ENCODE assay signal across 8 cellular contexts in genomic region chr17:65558683-65559311, GRCh38. TPM values are rescaled to one million over a fixed set of nuclear protein-coding genes. Genes with fewer than 3 reads are reported as not detected.
DNase-seq lines count a peak whose midpoint lies in the region; ATAC-seq and TF ChIP-seq lines count a peak whose summit lies in the region.

No MANE protein-coding gene starts in this region.

- H2AFZ ChIP-seq in Karpas-422 (ENCODE audit: low read length): no peak overlapping the region

- no peak overlapping the region for H3K4me2 ChIP-seq in Karpas-422 (ENCODE audit: low read depth, low read length, poor library complexity, severe bottlenecking)

- H3K4me1 ChIP-seq in A673 (ENCODE audit: insufficient read depth, low read length, poor library complexity, severe bottlenecking): peaks cover 18% of the 10 kb centered on the region
- H3K4me1 ChIP-seq in HEK293 (ENCODE audit: control insufficient read depth, insufficient read depth, low read length): peaks cover 20% of the 10 kb centered on the region
- peaks cover 4% of the 10 kb centered on the region; the same call in 1 of the 2 replicates for H3K4me1 ChIP-seq in Karpas-422 (ENCODE audit: low read length)
- peaks cover 0 to 12% (median 8%) of the 10 kb centered on the region in 3 donors for H3K4me1 ChIP-seq in gastroesophageal sphincter

- 8 to 16% methylated on average over 9 to 12 of the region's 22 CpGs for WGBS in gastroesophageal sphincter (ENCODE audit: low coverage in 1 of 2), 2 donors

- H3K79me2 ChIP-seq in Karpas-422 (ENCODE audit: low read length): no peaks in the 10 kb centered on the region

- H3K9me3 ChIP-seq in A673 (ENCODE audit: low read depth, low read length, poor library complexity, severe bottlenecking): no peaks in the 10 kb centered on the region
- no peaks in the 10 kb centered on the region for H3K9me3 ChIP-seq in HEK293 (ENCODE audit: control insufficient read depth, insufficient read depth, low read depth, low read length)
- no peaks in the 10 kb centered on the region for H3K9me3 ChIP-seq in Karpas-422 (ENCODE audit: low read length)
- H3K9me3 ChIP-seq in gastroesophageal sphincter: no peaks in the 10 kb centered on the region

- H3K27ac ChIP-seq in A673 (ENCODE audit: low read depth, low read length, poor library complexity, severe bottlenecking) (no peak overlapping the region), HEK293 (ENCODE audit: extremely low read depth, low read depth, low read length) (no peak overlapping the region), Karpas-422 (ENCODE audit: low read length) (no peak overlapping the region), gastroesophageal sphincter (peak overlapping the region in 1 of 4 donors; percentile 93)

- BruUV-seq in A673 (replicated peaks; lab: Mats Ljungman, UMichigan): no TSS peak

- H3K27me3 ChIP-seq in A673 (replicated peaks; ENCODE audit: insufficient read depth, low read depth, low read length, poor library complexity): no peaks in the 10 kb centered on the region
- H3K27me3 ChIP-seq in Karpas-422 (ENCODE audit: low read length): no peaks in the 10 kb centered on the region
- H3K27me3 ChIP-seq in gastroesophageal sphincter: no peaks in the 10 kb centered on the region

- H3K4me1 Mint-ChIP-seq in natural killer cell: peaks cover 14 to 16% of the 10 kb centered on the region in 2 donors

- ATAC-seq in natural killer cell (no peak), GM19324 (IDR thresholded peaks at IDR 0.05; ENCODE audit: low FRiP score, unreplicated experiment) (no peak), gastroesophageal sphincter (no peak)

- DNase-seq in A673 (ENCODE audit: low spot score) (peak; percentile 14), cardiac fibroblast (ENCODE audit: low read depth in 2 of 2) (no peak), natural killer cell (no peak), Karpas-422 (no peak), NCI-H1694 (lab: John Stamatoyannopoulos, UW) (no peak)

- H3K36me3 ChIP-seq in A673 (ENCODE audit: insufficient read depth, low read length, poor library complexity, severe bottlenecking) (no peaks in the 10 kb centered on the region), HEK293 (ENCODE audit: control insufficient read depth in 2 of 2, insufficient read depth in 1 of 2, low read length in 2 of 2) (peaks cover 0 to 18% of the 10 kb centered on the region in 2 experiments; a peak in 1 of 3 replicates), Karpas-422 (ENCODE audit: insufficient read depth, low read length) (no peaks in the 10 kb centered on the region), gastroesophageal sphincter (peaks cover 0 to 8% of the 10 kb centered on the region in 2 donors)

- H3K4me3 ChIP-seq in A673 (ENCODE audit: low read depth, low read length, poor library complexity, severe bottlenecking) (peak overlapping the region; percentile 91), HEK293 (ENCODE audit: low read depth, low read length) (peak overlapping the region; percentile 11), cardiac fibroblast (replicated peaks in 1 of 2; ENCODE audit: low read depth in 2 of 2, low read length in 2 of 2) (peak overlapping the region; percentile 69 to 76), Karpas-422 (ENCODE audit: low read length) (no peak overlapping the region), gastroesophageal sphincter (peak overlapping the region in 1 of 2 donors; percentile 63)

- H3K9me2 ChIP-seq in Karpas-422 (replicated peaks; ENCODE audit: insufficient read depth, low read length): no peaks in the 10 kb centered on the region

- intact Hi-C loops in A673 (cut with micrococcal nuclease; ENCODE audit: unreplicated experiment): loop anchor here (5.0 to 10.0 kb wide), 2 partner anchors 281 to 606 kb away; no protein-coding TSS in a partner anchor
- intact Hi-C loops in natural killer cell (cut with micrococcal nuclease): no loop called here

- peak overlapping the region; percentile 76 for H3K4me3 Mint-ChIP-seq in natural killer cell

- no peaks in the 10 kb centered on the region for H3K36me3 Mint-ChIP-seq in natural killer cell

- no peak for TF ChIP-seq EP300 in gastroesophageal sphincter (IDR thresholded peaks at IDR 0.05)

- TF ChIP-seq POLR2A in gastroesophageal sphincter (IDR thresholded peaks at IDR 0.05): no peak

- no peaks in the 10 kb centered on the region for H3K9me3 Mint-ChIP-seq in natural killer cell

- H3K9ac ChIP-seq in Karpas-422 (ENCODE audit: low read length): no peak overlapping the region

- POLR2A ChIA-PET in A673 (lab: Charles Lee; ENCODE audit: low non-redundant PET) (no interaction called here), HEK293 (lab: Yijun Ruan, JAX) (interaction anchor here (0.8 kb wide), 1 partner anchor 93 kb away, joined by 3 read pairs; no protein-coding TSS in a partner anchor)

- peak overlapping the region in 1 of 2 donors; percentile 7 for H3K27ac Mint-ChIP-seq in natural killer cell

- TF ChIP-seq CTCF in A673 (conservative IDR thresholded peaks at IDR 0.05; ENCODE audit: low read depth, low read length) (no peak), HEK293 (tag by site-specific recombination; IDR thresholded peaks at IDR 0.05) (no peak), cardiac fibroblast (IDR thresholded peaks at IDR 0.05; ENCODE audit: low read depth, low read length) (no peak), natural killer cell (IDR thresholded peaks at IDR 0.05) (no peak), gastroesophageal sphincter (IDR thresholded peaks at IDR 0.05) (no peak)

- peaks cover 9 to 15% of the 10 kb centered on the region in 2 donors for H3K27me3 Mint-ChIP-seq in natural killer cell (ENCODE audit: low read depth in 2 of 2)

- no peaks in the 10 kb centered on the region; the same call in 1 of the 2 replicates for H4K20me1 ChIP-seq in Karpas-422 (ENCODE audit: insufficient read depth, low read depth, low read length)

- CTCF ChIA-PET in A673 (lab: Charles Lee): interaction anchor here (0.6 to 1.4 kb wide), 2 partner anchors 264 to 611 kb away, joined by 5 to 6 read pairs; no protein-coding TSS in a partner anchor
- CTCF ChIA-PET in HEK293 (lab: Yijun Ruan, JAX): interaction anchor here (0.6 to 5.2 kb wide), 12 partner anchors 9 to 1224 kb away, joined by 3 to 46 read pairs (median 4); no protein-coding TSS in a partner anchor

TF ChIP-seq in HEK293, 187 proteins besides CTCF, POLR2A, EP300 and RAD21 (continues in another document):
- TF ChIP-seq PRDM10 (tag by site-specific recombination; IDR thresholded peaks at IDR 0.05) (peak; percentile 79), PRDM1 (tag by site-specific recombination; IDR thresholded peaks at IDR 0.05) (0 out of 2 replicates have a peak, but pooled peaks have one; percentile 5), EGR2 (tag by site-specific recombination; IDR thresholded peaks at IDR 0.05; ENCODE audit: low read depth) (peak; percentile 71), ZNF335 (tag by site-specific recombination; conservative IDR thresholded peaks at IDR 0.05) (peak; percentile 26; the same call in 1 of the 2 replicates), ZXDB (tag by site-specific recombination; IDR thresholded peaks at IDR 0.05) (no peak), ZNF184 (tag by site-specific recombination; IDR thresholded peaks at IDR 0.05) (no peak), ZNF645 (tag by site-specific recombination; IDR thresholded peaks at IDR 0.05) (no peak), ZNF202 (tag by site-specific recombination; IDR thresholded peaks at IDR 0.05; ENCODE audit: borderline replicate concordance) (no peak)

RNA-seq across cellular contexts. Expression of gene AXIN2, which starts 2.7 kb away (rescaled TPM):
- 10.7 and 15.2 TPM in 2 replicates for total RNA-seq in A673 (2021)
- 1 to 10 TPM; 1.3 to 4.1 (median 1.7) TPM for total RNA-seq in natural killer cell
- total RNA-seq in Karpas-422 (2014; rRNA removed; shearing (Covaris generic); ENCODE audit: low replicate concordance): not detected in 2 replicates
- total RNA-seq in gastroesophageal sphincter: 10 to 100 TPM; 17.2 to 49.6 (median 40.5) TPM
